ENCODE assay signal across 8 cellular contexts in genomic region chr1:25562101-25562927, GRCh38. TPM values are rescaled to one million over a fixed set of nuclear protein-coding genes. Genes with fewer than 3 reads are reported as not detected.
DNase-seq lines count a peak whose midpoint lies in the region; ATAC-seq and TF ChIP-seq lines count a peak whose summit lies in the region.

No MANE protein-coding gene starts in this region.

- no peak overlapping the region for H2BK120ac ChIP-seq in mesendoderm (ENCODE audit: low read depth, low read length)

- H4K5ac ChIP-seq in mesendoderm (ENCODE audit: low read length), result no peak overlapping the region

- no peaks in the 10 kb centered on the region for H3K79me1 ChIP-seq in mesendoderm (ENCODE audit: low read length)

- H4K8ac ChIP-seq in mesendoderm (ENCODE audit: low read depth, low read length), result no peak overlapping the region

- CTCF ChIA-PET in T-cell (lab: Charles Lee), result interaction anchor here in 1 of 2 donors (0.5 kb wide), 1 partner anchor 10 kb away, joined by 3 read pairs; no protein-coding TSS in a partner anchor

- H3K4me3 ChIP-seq in GM06990 (replicated peaks; ENCODE audit: low read depth, low read length), result no peak overlapping the region
- no peak overlapping the region for H3K4me3 ChIP-seq in mesendoderm (ENCODE audit: low read length)

- H3K27me3 ChIP-seq in GM06990 (replicated peaks; ENCODE audit: control insufficient read depth, insufficient read depth, low read length) (no peaks in the 10 kb centered on the region), mesendoderm (ENCODE audit: insufficient read depth, low read length, poor library complexity) (no peaks in the 10 kb centered on the region)

- H3K4me1 Mint-ChIP-seq in T-cell, result peaks cover 90 to 95% (median 92%) of the 10 kb centered on the region in 3 donors
- H3K4me1 Mint-ChIP-seq in activated naive CD8-positive, alpha-beta T cell treated with anti-CD3 and anti-CD28 coated beads, Interleukin-2, amount 50 U/mL, for 24 hours, result peaks cover 95% of the 10 kb centered on the region

- no peaks in the 10 kb centered on the region for H3K9me3 Mint-ChIP-seq in T-cell
- no peaks in the 10 kb centered on the region for H3K9me3 Mint-ChIP-seq in activated naive CD8-positive, alpha-beta T cell treated with anti-CD3 and anti-CD28 coated beads, Interleukin-2, amount 50 U/mL, for 24 hours

- H2BK5ac ChIP-seq in mesendoderm (ENCODE audit: low read length), result no peak overlapping the region

- peak; percentile 59 for ATAC-seq in HG02642 (IDR thresholded peaks at IDR 0.05; ENCODE audit: poor library complexity, unreplicated experiment)
- peak; percentile 86 to 87 (median 86) for ATAC-seq in T-cell (replicated peaks in 1 of 4)
- ATAC-seq in activated naive CD8-positive, alpha-beta T cell treated with anti-CD3 and anti-CD28 coated beads, Interleukin-2, amount 50 U/mL, for 24 hours, result peak; percentile 56
- no peak for ATAC-seq in GM19328 (IDR thresholded peaks at IDR 0.05; ENCODE audit: unreplicated experiment)

- H3K27ac Mint-ChIP-seq in T-cell, result peak overlapping the region; percentile 97 to 100
- peak overlapping the region; percentile 75 for H3K27ac Mint-ChIP-seq in activated naive CD8-positive, alpha-beta T cell treated with anti-CD3 and anti-CD28 coated beads, Interleukin-2, amount 50 U/mL, for 24 hours

- H2BK15ac ChIP-seq in mesendoderm (replicated peaks; ENCODE audit: low read depth), result no peak overlapping the region

- H3K79me2 ChIP-seq in mesendoderm (ENCODE audit: control insufficient read depth, insufficient read depth, low read length), result no peaks in the 10 kb centered on the region

- H2AK5ac ChIP-seq in mesendoderm (ENCODE audit: low read length), result no peak overlapping the region

- TF ChIP-seq CTCF in GM06990 (IDR thresholded peaks at IDR 0.05; ENCODE audit: insufficient read depth, low read length, poor library complexity, severe bottlenecking), result no peak

- H3K4ac ChIP-seq in mesendoderm (ENCODE audit: low read depth, low read length), result no peak overlapping the region

- H3K18ac ChIP-seq in mesendoderm (ENCODE audit: low read length), result no peak overlapping the region

- DNase-seq in GM06990 (ENCODE audit: extremely low read depth, insufficient read length), result peak; percentile 62
- peak; percentile 75 to 97 (median 90) for DNase-seq in T-cell
- DNase-seq in activated naive CD8-positive, alpha-beta T cell treated with anti-CD3 and anti-CD28 coated beads, Interleukin-2, amount 50 U/mL, for 24 hours, result peak; percentile 64
- peak; percentile 49 for DNase-seq in stimulated activated CD4-positive, alpha-beta T cell treated with anti-CD3 and anti-CD28 coated beads, Interleukin-2, amount 100 ng/mL, for 4 hours (ENCODE audit: low read depth)
- DNase-seq in G401 (ENCODE audit: low spot score), result no peak
- DNase-seq in mesendoderm, result no peak

- H3K36me3 Mint-ChIP-seq in T-cell, result peaks cover 55% of the 10 kb centered on the region
- no peaks in the 10 kb centered on the region for H3K36me3 Mint-ChIP-seq in activated naive CD8-positive, alpha-beta T cell treated with anti-CD3 and anti-CD28 coated beads, Interleukin-2, amount 50 U/mL, for 24 hours (ENCODE audit: low read depth)

- H3K23ac ChIP-seq in mesendoderm (ENCODE audit: low read length), result no peak overlapping the region

- no peak overlapping the region for H3K9ac ChIP-seq in mesendoderm (ENCODE audit: low read length)

- H3K27me3 Mint-ChIP-seq in T-cell, result no peaks in the 10 kb centered on the region
- H3K27me3 Mint-ChIP-seq in activated naive CD8-positive, alpha-beta T cell treated with anti-CD3 and anti-CD28 coated beads, Interleukin-2, amount 50 U/mL, for 24 hours, result no peaks in the 10 kb centered on the region

- in situ Hi-C loops in G401 (cut with HindIII; ENCODE audit: low sequenced_read_pairs), result no loop called here

- H3K36me3 ChIP-seq in GM06990 (ENCODE audit: control insufficient read depth, insufficient read depth, low read length) (peaks cover 25% of the 10 kb centered on the region), mesendoderm (ENCODE audit: control insufficient read depth, insufficient read depth, low read length) (peaks cover 1% of the 10 kb centered on the region)

- H3K4me2 ChIP-seq in mesendoderm (ENCODE audit: low read length), result no peak overlapping the region

- no CpG with 5 or more reads among the region's 8 CpGs for WGBS in mesendoderm (ENCODE audit: extremely low coverage, insufficient coverage, low lambda C conversion rate)

- peak overlapping the region; percentile 95 to 99 (median 98) for H3K4me3 Mint-ChIP-seq in T-cell
- H3K4me3 Mint-ChIP-seq in activated naive CD8-positive, alpha-beta T cell treated with anti-CD3 and anti-CD28 coated beads, Interleukin-2, amount 50 U/mL, for 24 hours, result peak overlapping the region; percentile 71

- H3K27ac ChIP-seq in mesendoderm (ENCODE audit: low read depth, low read length), result no peak overlapping the region

- no peak overlapping the region for H3K56ac ChIP-seq in mesendoderm (ENCODE audit: low read length)

- H3K4me1 ChIP-seq in mesendoderm (ENCODE audit: control insufficient read depth, low read depth, low read length), result no peaks in the 10 kb centered on the region

- POLR2A ChIA-PET in T-cell (lab: Charles Lee), result no interaction called here

RNA-seq across cellular contexts. Expression of gene LDLRAP1, which starts 18.9 kb away (rescaled TPM):
- total RNA-seq in T-cell, result 100 to 1,000 TPM; 143 to 298 (median 222) TPM
- 10.8 and 30.6 TPM in 2 replicates for total RNA-seq in G401 (2014; rRNA removed; shearing (Covaris generic))
- 11.7 TPM for polyA plus RNA-seq in mesendoderm (2013, experiment 1 of 2)
- polyA plus RNA-seq in mesendoderm (2013, experiment 2 of 2), result 11.7 TPM

RNA-seq across cellular contexts. Expression of gene MAN1C1, which starts 54.3 kb away (rescaled TPM):
- total RNA-seq in T-cell, result 10 to 100 TPM; 57.5 to 90.5 (median 65.5) TPM
- 5.3 and 5.5 TPM in 2 replicates for total RNA-seq in G401 (2014; rRNA removed; shearing (Covaris generic))
- polyA plus RNA-seq in mesendoderm (2013, experiment 1 of 2), result 7.7 TPM
- 7.4 TPM for polyA plus RNA-seq in mesendoderm (2013, experiment 2 of 2)

Comparison
In these comparisons a context has a peak if more than half of its experiments do, and no peak if none do; other contexts are left out.
1. DNase-seq: peak in GM06990 (single experiment), T-cell (34 of 34), activated naive CD8-positive, alpha-beta T cell treated with anti-CD3 and anti-CD28 coated beads, Interleukin-2, amount 50 U/mL, for 24 hours (single experiment) and stimulated activated CD4-positive, alpha-beta T cell treated with anti-CD3 and anti-CD28 coated beads, Interleukin-2, amount 100 ng/mL, for 4 hours (single experiment); none in G401 (single experiment) and mesendoderm (single experiment).